Comparison of ENCODE assay signal across 15 cellular contexts in genomic region chr20:38604873-38605303, GRCh38. TPM values are rescaled to one million over a fixed set of nuclear protein-coding genes. Genes with fewer than 3 reads are reported as not detected.
A peak's percentile ranks its signal among the peaks of the same experiment; 100 is the strongest.
DNase-seq lines count a peak whose midpoint lies in the region; ATAC-seq, FAIRE-seq and TF ChIP-seq lines count a peak whose summit lies in the region.
"Had no signal": no experiment of that assay in that cellular context is flagged by ENCODE, and none has a peak within 500 bp of the region (broad histone marks: within the 10 kb centered on the region; RNA-seq: fewer than 3 reads in every experiment).

No MANE protein-coding gene starts in this region.

- H3K18ac ChIP-seq in trophoblast cell (ENCODE audit: low read length), result no peak overlapping the region

- H3K9me3 ChIP-seq in trophoblast cell (ENCODE audit: insufficient read depth, low read depth, low read length), result peaks cover 2% of the 10 kb centered on the region

- peak overlapping the region; percentile 8 for H3K14ac ChIP-seq in trophoblast cell (ENCODE audit: low read length)

- H2BK5ac ChIP-seq in trophoblast cell (ENCODE audit: low read depth, low read length, poor library complexity), result no peak overlapping the region

- H2AK5ac ChIP-seq in trophoblast cell (ENCODE audit: low read length), result no peak overlapping the region

- peak overlapping the region; percentile 42 for H2BK12ac ChIP-seq in trophoblast cell (ENCODE audit: low read length)

- DNase-seq in H54 (ENCODE audit: insufficient read length, low spot score), result peak; percentile 91
- peak; percentile 78 for DNase-seq in RPMI7951 (ENCODE audit: low read depth)
- peak; percentile 44 for DNase-seq in fibroblast of mammary gland (ENCODE audit: low read depth)
- peak in 1 of 2 donors; percentile 42 for DNase-seq in trophoblast cell
- DNase-seq in hepatic stellate cell (ENCODE audit: low spot score), result no peak
- no peak for DNase-seq in COLO668 (lab: John Stamatoyannopoulos, UW; ENCODE audit: unreplicated experiment)
- DNase-seq in sciatic nerve (ENCODE audit: low spot score), result no peak
- DNase-seq in activated naive CD4-positive, alpha-beta T cell treated with Interleukin-2 at 50 U/mL for 16 hours, result no peak
- DNase-seq: activated CD4-positive, CD25-positive, alpha-beta regulatory T cell; CD8-positive, alpha-beta memory T cell; erythroblast; kidney; stimulated activated CD4-positive, alpha-beta T cell treated with anti-CD3 and anti-CD28 coated beads, Interleukin-1b, Interleukin-23, amount 100 ng/mL, for 48 hours; stimulated activated naive B cell treated with anti-CD40 and anti-IgM and Interleukin-4, amounts not matched to agents 10 μg/mL and 1 μg/mL and 100 μg/mL, for 72 hours had no signal

- H4K91ac ChIP-seq in trophoblast cell (ENCODE audit: low read depth, low read length), result no peak overlapping the region

- no peak overlapping the region for H3K4me3 ChIP-seq in fibroblast of mammary gland (ENCODE audit: control insufficient read depth, low read depth, low read length)
- H3K4me3 ChIP-seq in trophoblast cell (ENCODE audit: low read depth, low read length), result no peak overlapping the region

- H3K4me2 ChIP-seq in trophoblast cell (ENCODE audit: low read length), result peak overlapping the region; percentile 37

- H3K36me3 ChIP-seq in trophoblast cell (ENCODE audit: control insufficient read depth in 1 of 2, insufficient read depth in 2 of 2, low read length in 2 of 2), result no peaks in the 10 kb centered on the region

- no peak overlapping the region for H2BK120ac ChIP-seq in trophoblast cell (ENCODE audit: insufficient read depth, low read length, poor library complexity)

- H4K12ac ChIP-seq in trophoblast cell (ENCODE audit: low read depth, low read length), result no peak overlapping the region

- H3K9ac ChIP-seq in trophoblast cell (ENCODE audit: low read length), result no peak overlapping the region

- no peak for TF ChIP-seq CTCF in fibroblast of mammary gland (conservative IDR thresholded peaks at IDR 0.05; ENCODE audit: control insufficient read depth, insufficient read depth, low read depth, low read length)

- no peak overlapping the region for H3K4ac ChIP-seq in trophoblast cell (ENCODE audit: low read depth, low read length)

- TF ChIP-seq POLR2A in H54 (IDR thresholded peaks at IDR 0.05; ENCODE audit: low read depth, low read length), result no peak

- H3K23ac ChIP-seq in trophoblast cell (ENCODE audit: low read length), result no peak overlapping the region

- no peak for ATAC-seq in sciatic nerve
- ATAC-seq: Right ventricle myocardium inferior; stimulated activated naive B cell treated with anti-CD40 and anti-IgM and Interleukin-4, amounts not matched to agents 10 μg/mL and 1 μg/mL and 100 μg/mL, for 72 hours had no signal

- no peaks in the 10 kb centered on the region for H3K27me3 ChIP-seq in trophoblast cell (ENCODE audit: insufficient read depth, low read length)

- intact Hi-C loops in sciatic nerve (cut with DNase I), result no loop called here

- no CpG with 5 or more reads among the region's 4 CpGs for WGBS in trophoblast cell (ENCODE audit: extremely low coverage, insufficient coverage, insufficient read length)

- H3K79me2 ChIP-seq in trophoblast cell (ENCODE audit: control insufficient read depth, insufficient read depth, low read length, poor library complexity), result no peaks in the 10 kb centered on the region

- FAIRE-seq in H54 (lab: Jason Lieb, UNC), result peak; percentile 76
- FAIRE-seq: kidney had no signal

- H3K79me1 ChIP-seq in trophoblast cell (ENCODE audit: low read length), result peaks cover 16% of the 10 kb centered on the region

- H4K8ac ChIP-seq in trophoblast cell (ENCODE audit: low read depth, low read length), result no peak overlapping the region

- peak overlapping the region; percentile 75 for H3K27ac ChIP-seq in trophoblast cell (ENCODE audit: low read depth, low read length)

- peaks cover 22 to 24% of the 10 kb centered on the region in 2 experiments for H3K4me1 ChIP-seq in trophoblast cell (ENCODE audit: control insufficient read depth in 1 of 2, insufficient read depth in 2 of 2, low read length in 2 of 2)

- H2AFZ ChIP-seq in trophoblast cell (ENCODE audit: insufficient read depth, low read length, poor library complexity), result no peak overlapping the region

RNA-seq across cellular contexts. Expression of gene ARHGAP40, which starts 3.3 kb away (rescaled TPM):
- total RNA-seq in RPMI7951 (2014; rRNA removed; shearing (Covaris generic)), result 0.10 TPM in 1 of 2 replicates, not detected in the other
- polyA plus RNA-seq in trophoblast cell (2013), result 5.5 and 5.7 TPM in 2 replicates
- not detected for total RNA-seq in sciatic nerve
- total RNA-seq: CD8-positive, alpha-beta memory T cell; Right ventricle myocardium inferior had no signal
- polyA plus RNA-seq: CD8-positive, alpha-beta memory T cell had no signal

RNA-seq across cellular contexts. Expression of gene ADIG, which starts 23.9 kb away (rescaled TPM):
- total RNA-seq in RPMI7951 (2014; rRNA removed; shearing (Covaris generic)), result not detected in 2 replicates
- not detected in 2 replicates for polyA plus RNA-seq in trophoblast cell (2013)
- not detected for total RNA-seq in sciatic nerve
- total RNA-seq: CD8-positive, alpha-beta memory T cell; kidney had no signal
- polyA plus RNA-seq: CD8-positive, alpha-beta memory T cell had no signal

Comparison
In these comparisons a context has a peak if more than half of its experiments do, and no peak if none do; other contexts are left out.
1. DNase-seq: peak in H54 (single experiment), RPMI7951 (single experiment) and fibroblast of mammary gland (single experiment); none in hepatic stellate cell (single experiment), COLO668 (single experiment), sciatic nerve (single experiment) and activated naive CD4-positive, alpha-beta T cell treated with Interleukin-2 at 50 U/mL for 16 hours (single experiment).